Comparison of ENCODE assay signal across 9 cellular contexts in genomic region chr10:92965314-92965713, GRCh38.
DNase-seq lines count a peak whose midpoint lies in the region; ATAC-seq and TF ChIP-seq lines count a peak whose summit lies in the region.
"Had no signal": no experiment of that assay in that cellular context is flagged by ENCODE, and none has a peak within 500 bp of the region (broad histone marks: within the 10 kb centered on the region; RNA-seq: fewer than 3 reads in every experiment).

No MANE protein-coding gene starts in this region.

- in situ Hi-C loops in astrocyte of the cerebellum (cut with HindIII; ENCODE audit: low sequenced_read_pairs) = no loop called here

- no peak overlapping the region for H3K4me3 ChIP-seq in astrocyte of the cerebellum (ENCODE audit: low read depth, low read length)
- H3K4me3 ChIP-seq: BLaER1 treated with 17β-estradiol and CSF1 and Interleukin-3, amounts not matched to agents 10 nM and 100 nM had no signal

- H3K4me1 Mint-ChIP-seq in effector memory CD8-positive, alpha-beta T cell (ENCODE audit: low read depth in 2 of 2) = no peaks in the 10 kb centered on the region

- no peaks in the 10 kb centered on the region for H3K27me3 Mint-ChIP-seq in effector memory CD8-positive, alpha-beta T cell

- H3K9me3 Mint-ChIP-seq in effector memory CD8-positive, alpha-beta T cell = no peaks in the 10 kb centered on the region

- H3K36me3 Mint-ChIP-seq in effector memory CD8-positive, alpha-beta T cell (ENCODE audit: insufficient read depth) = no peaks in the 10 kb centered on the region

- no peak for ATAC-seq in effector memory CD8-positive, alpha-beta T cell (replicated peaks)
- no peak for ATAC-seq in GM18511 (IDR thresholded peaks at IDR 0.05; ENCODE audit: unreplicated experiment)

- DNase-seq in NCI-H1417 (lab: John Stamatoyannopoulos, UW) (peak in 2 of 3 experiments; percentile 36 to 60), NCI-H1417 treated with DMSO at 0.1 percent for 48 hours (lab: John Stamatoyannopoulos, UW) (no peak), M059J (ENCODE audit: low read depth) (peak; percentile 47), astrocyte of the cerebellum (ENCODE audit: low read depth) (peak; percentile 57), kidney glomerular epithelial cell (lab: John Stamatoyannopoulos, UW) (peak; percentile 13), HK-2 (ENCODE audit: unreplicated experiment) (no peak)
- no peak for DNase-seq in effector memory CD8-positive, alpha-beta T cell

- H3K27ac Mint-ChIP-seq in effector memory CD8-positive, alpha-beta T cell = no peak overlapping the region

- H3K4me3 Mint-ChIP-seq in effector memory CD8-positive, alpha-beta T cell = no peak overlapping the region

- no peak for TF ChIP-seq CTCF in astrocyte of the cerebellum (IDR thresholded peaks at IDR 0.05; ENCODE audit: low read depth, low read length, missing control alignments)

Comparison
In these comparisons a context has a peak if more than half of its experiments do, and no peak if none do; other contexts are left out.
1. DNase-seq: peak in NCI-H1417 (2 of 3), M059J (single experiment), astrocyte of the cerebellum (single experiment) and kidney glomerular epithelial cell (single experiment); none in NCI-H1417 treated with DMSO at 0.1 percent for 48 hours (single experiment), effector memory CD8-positive, alpha-beta T cell (0 of 3) and HK-2 (single experiment).